In the genomic region with DNA sequence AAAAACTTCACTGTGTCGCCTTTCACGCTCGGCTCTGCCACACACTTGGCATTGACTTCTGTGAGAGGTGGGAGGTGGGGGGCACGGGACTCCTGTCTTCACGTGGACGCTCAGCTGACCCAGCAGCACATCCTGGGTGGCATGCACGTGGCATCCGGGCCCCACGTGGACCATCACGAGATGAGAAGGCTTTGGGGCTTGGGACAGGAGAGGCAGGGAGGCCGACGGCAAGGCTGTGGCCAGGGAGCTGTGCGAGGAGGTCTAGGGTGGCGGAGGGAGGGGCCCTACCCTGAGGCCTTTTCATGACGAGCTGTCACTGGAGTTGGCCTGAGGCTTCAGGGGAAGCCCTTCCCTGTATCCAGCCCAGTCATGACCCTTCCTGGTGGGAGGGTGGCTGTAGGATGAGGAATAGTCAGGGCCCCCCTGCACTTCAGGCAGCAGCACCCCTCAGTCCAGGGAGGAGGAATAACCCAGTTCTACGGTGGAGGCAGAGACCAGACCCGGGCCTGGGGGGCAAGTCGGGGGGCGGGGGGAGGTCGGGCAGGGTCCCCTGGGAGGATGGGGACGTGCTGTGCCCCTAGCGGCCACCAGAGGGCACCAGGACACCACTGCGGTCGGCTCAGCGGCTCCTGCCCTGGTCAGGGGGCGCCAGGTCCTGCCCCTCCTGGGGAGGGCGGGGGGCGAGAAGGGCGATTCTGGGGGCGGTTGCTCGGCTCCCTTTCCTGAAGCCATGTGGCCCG, we compare ENCODE assay signal across 6 cellular contexts. TPM values are rescaled to one million over a fixed set of nuclear protein-coding genes. Genes with fewer than 3 reads are reported as not detected.
DNase-seq lines count a peak whose midpoint lies in the region; ATAC-seq and TF ChIP-seq lines count a peak whose summit lies in the region.

No MANE protein-coding gene starts in this region.

- H3K79me1 ChIP-seq in trophoblast cell (ENCODE audit: low read length) = no peaks in the 10 kb centered on the region

- no CpG with 5 or more reads among the region's 32 CpGs for WGBS in trophoblast cell (ENCODE audit: extremely low coverage, insufficient coverage, insufficient read length)

- H3K4me1 ChIP-seq in CD8-positive, alpha-beta memory T cell (ENCODE audit: insufficient read depth, low read length) = no peaks in the 10 kb centered on the region
- no peaks in the 10 kb centered on the region for H3K4me1 ChIP-seq in trophoblast cell (ENCODE audit: control insufficient read depth in 1 of 2, insufficient read depth in 2 of 2, low read length in 2 of 2)

- H3K4me2 ChIP-seq in trophoblast cell (ENCODE audit: low read length) = peak overlapping the region; percentile 43

- POLR2A ChIA-PET in CD8-positive, alpha-beta memory T cell (lab: Charles Lee) = interaction anchor here (0.6 kb wide), 1 partner anchor 20 kb away, joined by 3 read pairs; no protein-coding TSS in a partner anchor

- peak; percentile 47 to 75 (median 53) for DNase-seq in CD8-positive, alpha-beta memory T cell
- DNase-seq in RPMI8226 (peak; percentile 54), cardiac fibroblast (ENCODE audit: low read depth in 2 of 2) (no peak), trophoblast cell (peak in 1 of 2 donors; percentile 45)

- H2BK12ac ChIP-seq in trophoblast cell (ENCODE audit: low read length) = no peak overlapping the region

- peaks cover 21 to 43% of the 10 kb centered on the region in 2 donors for H3K27me3 Mint-ChIP-seq in CD8-positive, alpha-beta memory T cell

- H3K36me3 ChIP-seq in CD8-positive, alpha-beta memory T cell (ENCODE audit: insufficient read depth, low read length) = no peaks in the 10 kb centered on the region
- no peaks in the 10 kb centered on the region for H3K36me3 ChIP-seq in trophoblast cell (ENCODE audit: control insufficient read depth in 1 of 2, insufficient read depth in 2 of 2, low read length in 2 of 2)

- H3K4me1 Mint-ChIP-seq in CD8-positive, alpha-beta memory T cell = no peaks in the 10 kb centered on the region

- H4K91ac ChIP-seq in trophoblast cell (ENCODE audit: low read depth, low read length) = no peak overlapping the region

- H2BK5ac ChIP-seq in trophoblast cell (ENCODE audit: low read depth, low read length, poor library complexity) = no peak overlapping the region

- no peak overlapping the region for H3K27ac Mint-ChIP-seq in CD8-positive, alpha-beta memory T cell

- ATAC-seq in GM19463 (IDR thresholded peaks at IDR 0.05; ENCODE audit: unreplicated experiment) = no peak
- ATAC-seq in HG03469 (IDR thresholded peaks at IDR 0.05; ENCODE audit: unreplicated experiment) = no peak

- no peak overlapping the region for H3K4me3 ChIP-seq in CD8-positive, alpha-beta memory T cell (ENCODE audit: low read length)
- H3K4me3 ChIP-seq in cardiac fibroblast (replicated peaks in 1 of 2; ENCODE audit: low read depth in 2 of 2, low read length in 2 of 2) = no peak overlapping the region
- no peak overlapping the region for H3K4me3 ChIP-seq in trophoblast cell (ENCODE audit: low read depth, low read length)

- no peaks in the 10 kb centered on the region for H3K79me2 ChIP-seq in trophoblast cell (ENCODE audit: control insufficient read depth, insufficient read depth, low read length, poor library complexity)

- CTCF ChIA-PET in CD8-positive, alpha-beta memory T cell (lab: Charles Lee) = interaction anchor here (0.7 to 6.8 kb wide), 14 partner anchors 8 to 388 kb away, joined by 3 to 63 read pairs (median 5); a partner anchor contains a TSS

- H2BK120ac ChIP-seq in trophoblast cell (ENCODE audit: insufficient read depth, low read length, poor library complexity) = no peak overlapping the region

- H3K14ac ChIP-seq in trophoblast cell (ENCODE audit: low read length) = no peak overlapping the region

- H3K4me3 Mint-ChIP-seq in CD8-positive, alpha-beta memory T cell = no peak overlapping the region

- TF ChIP-seq CTCF in cardiac fibroblast (IDR thresholded peaks at IDR 0.05; ENCODE audit: low read depth, low read length) = peak; percentile 83

- no peak overlapping the region for H3K4ac ChIP-seq in trophoblast cell (ENCODE audit: low read depth, low read length)

- H3K27ac ChIP-seq in CD8-positive, alpha-beta memory T cell (ENCODE audit: low read depth, low read length) = no peak overlapping the region
- no peak overlapping the region for H3K27ac ChIP-seq in trophoblast cell (ENCODE audit: low read depth, low read length)

- no peaks in the 10 kb centered on the region for H3K36me3 Mint-ChIP-seq in CD8-positive, alpha-beta memory T cell

- H2AK5ac ChIP-seq in trophoblast cell (ENCODE audit: low read length) = peak overlapping the region; percentile 95

- H3K9me3 Mint-ChIP-seq in CD8-positive, alpha-beta memory T cell = no peaks in the 10 kb centered on the region

- H2AFZ ChIP-seq in trophoblast cell (ENCODE audit: insufficient read depth, low read length, poor library complexity) = peak overlapping the region; percentile 74

- H3K9ac ChIP-seq in trophoblast cell (ENCODE audit: low read length) = no peak overlapping the region

- no peak overlapping the region for H4K8ac ChIP-seq in trophoblast cell (ENCODE audit: low read depth, low read length)

- H3K23ac ChIP-seq in trophoblast cell (ENCODE audit: low read length) = no peak overlapping the region

- no peak overlapping the region for H3K18ac ChIP-seq in trophoblast cell (ENCODE audit: low read length)

- no peak overlapping the region for H4K12ac ChIP-seq in trophoblast cell (ENCODE audit: low read depth, low read length)

- H3K27me3 ChIP-seq in CD8-positive, alpha-beta memory T cell (ENCODE audit: insufficient read depth, low read length, poor library complexity, severe bottlenecking) = peaks cover 3% of the 10 kb centered on the region
- no peaks in the 10 kb centered on the region for H3K27me3 ChIP-seq in trophoblast cell (ENCODE audit: insufficient read depth, low read length)

- H3K9me3 ChIP-seq in CD8-positive, alpha-beta memory T cell (ENCODE audit: low read length) = no peaks in the 10 kb centered on the region
- no peaks in the 10 kb centered on the region for H3K9me3 ChIP-seq in trophoblast cell (ENCODE audit: insufficient read depth, low read depth, low read length)

RNA-seq across cellular contexts. Expression of a gene that starts 2.0 kb away (rescaled TPM):
- total RNA-seq in CD8-positive, alpha-beta memory T cell = not detected
- polyA plus RNA-seq in CD8-positive, alpha-beta memory T cell = not detected
- not detected in 2 replicates for polyA plus RNA-seq in trophoblast cell (2013)

RNA-seq across cellular contexts. Expression of a gene that starts 16.0 kb away (rescaled TPM):
- total RNA-seq in CD8-positive, alpha-beta memory T cell = under 1 TPM; 0.24 to 0.62 TPM
- polyA plus RNA-seq in CD8-positive, alpha-beta memory T cell = not detected
- polyA plus RNA-seq in trophoblast cell (2013) = 20.5 and 21.2 TPM in 2 replicates

RNA-seq across cellular contexts. Expression of a gene that starts 17.6 kb away (rescaled TPM):
- total RNA-seq in CD8-positive, alpha-beta memory T cell = 1 to 10 TPM; 2.7 to 3.5 TPM
- polyA plus RNA-seq in CD8-positive, alpha-beta memory T cell = 0.49 TPM
- 1.9 and 2.1 TPM in 2 replicates for polyA plus RNA-seq in trophoblast cell (2013)

RNA-seq across cellular contexts. Expression of a gene that starts 23.5 kb away (rescaled TPM):
- total RNA-seq in CD8-positive, alpha-beta memory T cell = 10 to 100 TPM; 27.6 to 28.6 TPM
- 1.4 TPM for polyA plus RNA-seq in CD8-positive, alpha-beta memory T cell
- polyA plus RNA-seq in trophoblast cell (2013) = 18.1 and 18.5 TPM in 2 replicates

RNA-seq across cellular contexts. Expression of a gene that starts 24.9 kb away (rescaled TPM):
- total RNA-seq in CD8-positive, alpha-beta memory T cell = 100 to 1,000 TPM; 175 to 187 TPM
- polyA plus RNA-seq in CD8-positive, alpha-beta memory T cell = 72.3 TPM
- polyA plus RNA-seq in trophoblast cell (2013) = 41.5 and 42.0 TPM in 2 replicates

Comparison
In these comparisons a context has a peak if more than half of its experiments do, and no peak if none do; other contexts are left out.
1. DNase-seq: peak in CD8-positive, alpha-beta memory T cell (5 of 5) and RPMI8226 (single experiment); none in cardiac fibroblast (0 of 2).